9 cellular contexts compared by ENCODE assay signal in genomic region chr4:13920901-13921300, GRCh38.
A peak's percentile ranks its signal among the peaks of the same experiment; 100 is the strongest.
DNase-seq lines count a peak whose midpoint lies in the region; FAIRE-seq and TF ChIP-seq lines count a peak whose summit lies in the region.
"Had no signal": no experiment of that assay in that cellular context is flagged by ENCODE, and none has a peak within 500 bp of the region (broad histone marks: within the 10 kb centered on the region; RNA-seq: fewer than 3 reads in every experiment).

No MANE protein-coding gene starts in this region.

- H3K4me3 ChIP-seq in HUES6 (ENCODE audit: low read depth, low read length) (no peak overlapping the region), bronchial epithelial cell (ENCODE audit: low read depth, low read length) (no peak overlapping the region)

- H3K9me3 Mint-ChIP-seq in activated naive CD4-positive, alpha-beta T cell treated with anti-CD3 and anti-CD28 coated beads, Interleukin-2, amount 10 ng/mL, durations not matched to agents 7 days and 5 days, result no peaks in the 10 kb centered on the region

- H3K27me3 Mint-ChIP-seq in activated naive CD4-positive, alpha-beta T cell treated with anti-CD3 and anti-CD28 coated beads, Interleukin-2, amount 10 ng/mL, durations not matched to agents 7 days and 5 days, result no peaks in the 10 kb centered on the region

- H3K4me3 Mint-ChIP-seq in activated naive CD4-positive, alpha-beta T cell treated with anti-CD3 and anti-CD28 coated beads, Interleukin-2, amount 10 ng/mL, durations not matched to agents 7 days and 5 days, result no peak overlapping the region
- H3K4me3 Mint-ChIP-seq: B cell had no signal

- H3K27me3 ChIP-seq in HUES6 (ENCODE audit: control insufficient read depth, insufficient read depth, low read length) (no peaks in the 10 kb centered on the region), bronchial epithelial cell (ENCODE audit: control insufficient read depth, insufficient read depth, low read length) (no peaks in the 10 kb centered on the region)

- no peak for TF ChIP-seq CTCF in bronchial epithelial cell (IDR thresholded peaks at IDR 0.05; ENCODE audit: insufficient read depth, low read length, severe bottlenecking)

- no peak overlapping the region for H3K27ac Mint-ChIP-seq in activated naive CD4-positive, alpha-beta T cell treated with anti-CD3 and anti-CD28 coated beads, Interleukin-2, amount 10 ng/mL, durations not matched to agents 7 days and 5 days
- H3K27ac Mint-ChIP-seq: B cell had no signal

- H3K9me3 ChIP-seq in HUES6 (ENCODE audit: control insufficient read depth, insufficient read depth, low read depth, low read length), result no peaks in the 10 kb centered on the region

- peak overlapping the region; percentile 42 for H3K9ac ChIP-seq in HUES6 (ENCODE audit: low read length)

- peaks cover 17% of the 10 kb centered on the region for H3K4me1 ChIP-seq in HUES6 (ENCODE audit: control insufficient read depth, insufficient read depth, low read length)

- no peaks in the 10 kb centered on the region for H3K36me3 Mint-ChIP-seq in activated naive CD4-positive, alpha-beta T cell treated with anti-CD3 and anti-CD28 coated beads, Interleukin-2, amount 10 ng/mL, durations not matched to agents 7 days and 5 days

- peak overlapping the region; percentile 52; the same call in 1 of the 2 replicates for H3K27ac ChIP-seq in HUES6 (ENCODE audit: low read depth, low read length)

- DNase-seq in 8988T (peak; percentile 21), bronchial epithelial cell (ENCODE audit: low read depth) (peak; percentile 99), islet precursor cell (peak; percentile 97), GM19238 (ENCODE audit: insufficient read length, low spot score) (no peak), UCSD-AML1 (lab: John Stamatoyannopoulos, UW; ENCODE audit: unreplicated experiment) (no peak)
- no peak for DNase-seq in activated CD4-positive, alpha-beta T cell treated with anti-CD3 and anti-CD28 coated beads for 4 hours
- DNase-seq in activated naive CD4-positive, alpha-beta T cell treated with anti-CD3 and anti-CD28 coated beads, Interleukin-2, amount 10 ng/mL, durations not matched to agents 7 days and 5 days, result no peak

- CTCF ChIA-PET in activated naive CD4-positive, alpha-beta T cell treated with anti-CD3 and anti-CD28 coated beads, Interleukin-2, amount 10 ng/mL, durations not matched to agents 7 days and 5 days (lab: Charles Lee), result no interaction called here

- no peaks in the 10 kb centered on the region for H3K4me1 Mint-ChIP-seq in activated naive CD4-positive, alpha-beta T cell treated with anti-CD3 and anti-CD28 coated beads, Interleukin-2, amount 10 ng/mL, durations not matched to agents 7 days and 5 days
- H3K4me1 Mint-ChIP-seq: B cell had no signal

- H3K36me3 ChIP-seq in HUES6 (ENCODE audit: control insufficient read depth, insufficient read depth, low read length) (no peaks in the 10 kb centered on the region), bronchial epithelial cell (ENCODE audit: control insufficient read depth, insufficient read depth, low read length) (no peaks in the 10 kb centered on the region)

- peak; percentile 99 for FAIRE-seq in bronchial epithelial cell (lab: Jason Lieb, UNC)

Comparison
In these comparisons a context has a peak if more than half of its experiments do, and no peak if none do; other contexts are left out.
1. DNase-seq: peak in 8988T (single experiment), bronchial epithelial cell (single experiment) and islet precursor cell (single experiment); none in GM19238 (single experiment), activated CD4-positive, alpha-beta T cell treated with anti-CD3 and anti-CD28 coated beads for 4 hours (0 of 2), activated naive CD4-positive, alpha-beta T cell treated with anti-CD3 and anti-CD28 coated beads, Interleukin-2, amount 10 ng/mL, durations not matched to agents 7 days and 5 days (single experiment) and UCSD-AML1 (single experiment).